8 cellular contexts compared by ENCODE assay signal in the genomic region with DNA sequence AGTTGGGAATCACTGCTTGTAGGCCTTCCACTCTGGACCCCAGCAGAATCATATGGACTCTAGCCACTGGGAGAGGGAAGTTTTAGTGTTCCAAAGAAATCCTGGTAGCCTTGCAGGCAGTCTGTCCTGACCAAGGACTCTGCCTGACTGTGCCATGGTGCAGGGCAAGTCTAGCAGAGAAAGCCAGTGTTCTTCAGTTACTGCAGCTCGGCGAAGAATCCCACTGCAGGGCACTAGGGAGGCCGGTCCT. TPM values are rescaled to one million over a fixed set of nuclear protein-coding genes. Genes with fewer than 3 reads are reported as not detected.
DNase-seq lines count a peak whose midpoint lies in the region; ATAC-seq lines count a peak whose summit lies in the region.

No MANE protein-coding gene starts in this region.

- no peaks in the 10 kb centered on the region for H3K27me3 ChIP-seq in MG63

- peak overlapping the region; percentile 85 for H3K27ac Mint-ChIP-seq in dendritic cell treated with granulocyte-macrophage colony-stimulating factor and Interleukin-4, amounts not matched to agents 40 ng/mL and 50 ng/mL, for 4 days
- peak overlapping the region; percentile 72 to 95 (median 90) for H3K27ac Mint-ChIP-seq in naive thymus-derived CD8-positive, alpha-beta T cell

- H3K4me3 ChIP-seq in GM08714 (ENCODE audit: low read length) (peak overlapping the region; percentile 94; the same call in 1 of the 2 replicates), MG63 (peak overlapping the region; percentile 95)

- DNase-seq in MG63 (no peak), UCSD-AML1 (lab: John Stamatoyannopoulos, UW; ENCODE audit: unreplicated experiment) (no peak), NK-92 (lab: John Stamatoyannopoulos, UW; ENCODE audit: unreplicated experiment) (no peak)
- no peak for DNase-seq in naive thymus-derived CD8-positive, alpha-beta T cell
- no peak for DNase-seq in stimulated activated CD4-positive, alpha-beta T cell treated with anti-CD3 and anti-CD28 coated beads, Interleukin-2, amount 100 ng/mL, for 48 hours

- peaks cover 68% of the 10 kb centered on the region for H3K4me1 Mint-ChIP-seq in dendritic cell treated with granulocyte-macrophage colony-stimulating factor and Interleukin-4, amounts not matched to agents 40 ng/mL and 50 ng/mL, for 4 days (ENCODE audit: low read depth)
- peaks cover 32 to 61% (median 59%) of the 10 kb centered on the region in 4 donors for H3K4me1 Mint-ChIP-seq in naive thymus-derived CD8-positive, alpha-beta T cell

- H3K9me3 Mint-ChIP-seq in dendritic cell treated with granulocyte-macrophage colony-stimulating factor and Interleukin-4, amounts not matched to agents 40 ng/mL and 50 ng/mL, for 4 days: no peaks in the 10 kb centered on the region
- no peaks in the 10 kb centered on the region for H3K9me3 Mint-ChIP-seq in naive thymus-derived CD8-positive, alpha-beta T cell

- peak; percentile 13 to 17 for ATAC-seq in naive thymus-derived CD8-positive, alpha-beta T cell
- no peak for ATAC-seq in HG02840 (IDR thresholded peaks at IDR 0.05; ENCODE audit: low FRiP score, unreplicated experiment)

- H3K9me3 ChIP-seq in MG63: no peaks in the 10 kb centered on the region

- intact Hi-C loops in dendritic cell treated with granulocyte-macrophage colony-stimulating factor and Interleukin-4, amounts not matched to agents 40 ng/mL and 50 ng/mL, for 4 days (cut with micrococcal nuclease): loop anchor here (5.0 kb wide), 1 partner anchor 696 kb away; a partner anchor contains a TSS

- POLR2A ChIA-PET in naive thymus-derived CD8-positive, alpha-beta T cell (lab: Charles Lee): interaction anchor here (0.7 to 6.9 kb wide), 6 partner anchors 22 to 697 kb away, joined by 3 to 88 read pairs (median 8); a partner anchor contains a TSS

- H3K27me3 Mint-ChIP-seq in dendritic cell treated with granulocyte-macrophage colony-stimulating factor and Interleukin-4, amounts not matched to agents 40 ng/mL and 50 ng/mL, for 4 days: no peaks in the 10 kb centered on the region
- H3K27me3 Mint-ChIP-seq in naive thymus-derived CD8-positive, alpha-beta T cell: no peaks in the 10 kb centered on the region

- peaks cover 42% of the 10 kb centered on the region for H3K36me3 ChIP-seq in MG63

- peaks cover 23% of the 10 kb centered on the region for H3K36me3 Mint-ChIP-seq in dendritic cell treated with granulocyte-macrophage colony-stimulating factor and Interleukin-4, amounts not matched to agents 40 ng/mL and 50 ng/mL, for 4 days (ENCODE audit: low read depth)
- peaks cover 0 to 21% (median 0%) of the 10 kb centered on the region in 3 donors for H3K36me3 Mint-ChIP-seq in naive thymus-derived CD8-positive, alpha-beta T cell

- H3K4me3 Mint-ChIP-seq in dendritic cell treated with granulocyte-macrophage colony-stimulating factor and Interleukin-4, amounts not matched to agents 40 ng/mL and 50 ng/mL, for 4 days: peak overlapping the region; percentile 81
- H3K4me3 Mint-ChIP-seq in naive thymus-derived CD8-positive, alpha-beta T cell: peak overlapping the region; percentile 80 to 94 (median 88)

RNA-seq across cellular contexts. Expression of a gene that starts 20.3 kb away (rescaled TPM):
- 280 and 444 TPM in 2 replicates for total RNA-seq in MG63 (2014; rRNA removed; shearing (Covaris generic); ENCODE audit: low replicate concordance)
- total RNA-seq in naive thymus-derived CD8-positive, alpha-beta T cell: 100 to 1,000 TPM; 259 to 272 TPM
- 100 to 1,000 TPM; 323 to 351 (median 327) TPM for polyA plus RNA-seq in naive thymus-derived CD8-positive, alpha-beta T cell
